ENCODE assay signal across 27 cellular contexts in genomic region chr5:13695076-13695712, GRCh38.
DNase-seq lines count a peak whose midpoint lies in the region; ATAC-seq and TF ChIP-seq lines count a peak whose summit lies in the region.
"Had no signal": no experiment of that assay in that cellular context is flagged by ENCODE, and none has a peak within 500 bp of the region (broad histone marks: within the 10 kb centered on the region; RNA-seq: fewer than 3 reads in every experiment).

No MANE protein-coding gene starts in this region.

- H2BK15ac ChIP-seq in mesenchymal stem cell (ENCODE audit: low read depth, poor library complexity, severe bottlenecking), result no peak overlapping the region

- H2BK120ac ChIP-seq in mesenchymal stem cell (ENCODE audit: low read depth, low read length), result no peak overlapping the region

- no peak overlapping the region for H3K4ac ChIP-seq in mesenchymal stem cell (ENCODE audit: low read depth in 1 of 2, low read length in 2 of 2)

- no peak overlapping the region for H3K4me3 Mint-ChIP-seq in stimulated activated naive CD8-positive, alpha-beta T cell treated with anti-CD3 and anti-CD28 coated beads, Interleukin-15, amount 100 ng/mL, for 72 hours
- H3K4me3 Mint-ChIP-seq in mesothelial cell of epicardium, result no peak overlapping the region
- H3K4me3 Mint-ChIP-seq: activated CD4-positive, alpha-beta T cell treated with anti-CD3 and anti-CD28 coated beads, Interleukin-2, amount 10 ng/mL, durations not matched to agents 7 days and 5 days; activated T-cell treated with anti-CD3 and anti-CD28 coated beads, Interleukin-2, amount 50 U/mL, for 4 hours; natural killer cell had no signal

- H3K9me3 Mint-ChIP-seq in stimulated activated naive CD8-positive, alpha-beta T cell treated with anti-CD3 and anti-CD28 coated beads, Interleukin-15, amount 100 ng/mL, for 72 hours, result peaks cover 6 to 8% of the 10 kb centered on the region in 2 donors
- H3K9me3 Mint-ChIP-seq in mesothelial cell of epicardium, result no peaks in the 10 kb centered on the region

- H3K4me3 ChIP-seq in epithelial cell of proximal tubule (ENCODE audit: low read depth, low read length) (no peak overlapping the region), mesenchymal stem cell (ENCODE audit: insufficient read depth in 1 of 2, low read depth in 1 of 2, low read length in 2 of 2) (no peak overlapping the region), lower lobe of right lung (no peak overlapping the region)
- H3K4me3 ChIP-seq: adrenal gland, testis, uterus had no signal

- WGBS in mesenchymal stem cell, result 53% methylated on average over 9 of the region's 9 CpGs

- H2BK5ac ChIP-seq in mesenchymal stem cell (ENCODE audit: low read depth, low read length, poor library complexity, severe bottlenecking), result no peak overlapping the region

- no peak overlapping the region for H3K23ac ChIP-seq in mesenchymal stem cell (ENCODE audit: low read length in 2 of 2)

- TF ChIP-seq CTCF in epithelial cell of proximal tubule (conservative IDR thresholded peaks at IDR 0.05; ENCODE audit: low read depth, low read length) (peak; percentile 41), lower lobe of right lung (IDR thresholded peaks at IDR 0.05) (no peak), mesothelial cell of epicardium (IDR thresholded peaks at IDR 0.05; ENCODE audit: unreplicated experiment) (no peak)

- H2BK12ac ChIP-seq in mesenchymal stem cell (ENCODE audit: low read length in 2 of 2), result no peak overlapping the region

- H3K4me1 Mint-ChIP-seq in stimulated activated naive CD8-positive, alpha-beta T cell treated with anti-CD3 and anti-CD28 coated beads, Interleukin-15, amount 100 ng/mL, for 72 hours, result no peaks in the 10 kb centered on the region
- no peaks in the 10 kb centered on the region for H3K4me1 Mint-ChIP-seq in mesothelial cell of epicardium
- H3K4me1 Mint-ChIP-seq: activated CD4-positive, alpha-beta T cell treated with anti-CD3 and anti-CD28 coated beads, Interleukin-2, amount 10 ng/mL, durations not matched to agents 7 days and 5 days; natural killer cell had no signal

- no peaks in the 10 kb centered on the region for H3K79me1 ChIP-seq in mesenchymal stem cell (replicated peaks; ENCODE audit: low read length, poor library complexity, severe bottlenecking)

- H3K4me1 ChIP-seq in mesenchymal stem cell (ENCODE audit: control insufficient read depth, insufficient read depth, low read depth, low read length) (peaks cover 5% of the 10 kb centered on the region), lower lobe of right lung (no peaks in the 10 kb centered on the region)
- H3K4me1 ChIP-seq: adrenal gland, testis, uterus had no signal

- intact Hi-C loops in lower lobe of right lung (cut with DNase I), result no loop called here

- H3K9me3 ChIP-seq in mesenchymal stem cell (ENCODE audit: control insufficient read depth, low read length) (peaks cover 2% of the 10 kb centered on the region), lower lobe of right lung (no peaks in the 10 kb centered on the region)
- H3K9me3 ChIP-seq: adrenal gland, testis, uterus had no signal

- no peak overlapping the region for H3K27ac Mint-ChIP-seq in stimulated activated naive CD8-positive, alpha-beta T cell treated with anti-CD3 and anti-CD28 coated beads, Interleukin-15, amount 100 ng/mL, for 72 hours
- no peak overlapping the region for H3K27ac Mint-ChIP-seq in mesothelial cell of epicardium
- H3K27ac Mint-ChIP-seq: activated CD4-positive, alpha-beta T cell treated with anti-CD3 and anti-CD28 coated beads, Interleukin-2, amount 10 ng/mL, durations not matched to agents 7 days and 5 days; natural killer cell had no signal

- H3K9ac ChIP-seq in mesenchymal stem cell (ENCODE audit: low read length), result no peak overlapping the region

- H3K14ac ChIP-seq in mesenchymal stem cell (ENCODE audit: low read length in 2 of 2), result no peak overlapping the region

- no peak for TF ChIP-seq RAD21 in Ishikawa (IDR thresholded peaks at IDR 0.05; ENCODE audit: low read depth)

- no peaks in the 10 kb centered on the region for H3K36me3 Mint-ChIP-seq in mesothelial cell of epicardium
- H3K36me3 Mint-ChIP-seq: natural killer cell had no signal

- no peak overlapping the region for H2AK5ac ChIP-seq in mesenchymal stem cell (ENCODE audit: low read length, severe bottlenecking)

- H3K4me2 ChIP-seq in mesenchymal stem cell (ENCODE audit: low read length, poor library complexity, severe bottlenecking), result peak overlapping the region; percentile 24

- TF ChIP-seq EP300 in Ishikawa (IDR thresholded peaks at IDR 0.05; ENCODE audit: borderline replicate concordance), result no peak

- no peak overlapping the region for H4K8ac ChIP-seq in mesenchymal stem cell (ENCODE audit: low read length)

- H3K27me3 ChIP-seq in mesenchymal stem cell (ENCODE audit: control insufficient read depth in 1 of 2, insufficient read depth in 1 of 2, low read length in 2 of 2) (no peaks in the 10 kb centered on the region), lower lobe of right lung (ENCODE audit: low read depth) (no peaks in the 10 kb centered on the region)
- H3K27me3 ChIP-seq: adrenal gland, brain microvascular endothelial cell, testis, uterus had no signal

- H3K18ac ChIP-seq in mesenchymal stem cell (ENCODE audit: low read depth in 1 of 2, low read length in 2 of 2), result no peak overlapping the region

- no peak overlapping the region for H2AFZ ChIP-seq in mesenchymal stem cell (ENCODE audit: low read depth, low read length)

- DNase-seq in Daoy (ENCODE audit: low read depth), result peak; percentile 12
- DNase-seq in epithelial cell of proximal tubule (ENCODE audit: low read depth), result peak; percentile 67
- DNase-seq in mesenchymal stem cell, result peak; percentile 6
- no peak for DNase-seq in lower lobe of right lung
- no peak for DNase-seq in stimulated activated naive CD8-positive, alpha-beta T cell treated with anti-CD3 and anti-CD28 coated beads, Interleukin-15, amount 100 ng/mL, for 72 hours
- no peak for DNase-seq in mesothelial cell of epicardium (ENCODE audit: low spot score in 2 of 2, unreplicated experiment in 2 of 2)
- DNase-seq: activated CD4-positive, alpha-beta T cell treated with anti-CD3 and anti-CD28 coated beads, Interleukin-2, amount 10 ng/mL, durations not matched to agents 7 days and 5 days; activated T-cell treated with anti-CD3 and anti-CD28 coated beads, Interleukin-2, amount 50 U/mL, for 4 hours; adrenal gland; brain microvascular endothelial cell; effector CD8-positive, alpha-beta T cell; erythroblast; foreskin melanocyte; HCEC 1CT; midbrain; natural killer cell; NCI-H1694 treated with DMSO at 0.1 percent for 48 hours; NCI-H524 treated with DMSO at 0.1 percent for 48 hours; NK-92 treated with Interleukin-12 subunit alpha and Interleukin-12 subunit beta, amount 100 ng/mL, for 24 hours; occipital lobe; PC-3; SHP77 treated with DMSO at 0.1 percent for 48 hours; stimulated activated naive CD4-positive, alpha-beta T cell treated with Interleukin-2 at 50 U/mL for 16 hours; testis; uterus had no signal

- H3K36me3 ChIP-seq in mesenchymal stem cell (ENCODE audit: control insufficient read depth in 1 of 2, insufficient read depth in 2 of 2, low read depth in 1 of 2, low read length in 2 of 2) (no peaks in the 10 kb centered on the region), lower lobe of right lung (no peaks in the 10 kb centered on the region)
- H3K36me3 ChIP-seq: adrenal gland, brain microvascular endothelial cell, uterus had no signal

- ATAC-seq in lower lobe of right lung, result no peak
- ATAC-seq in stimulated activated naive CD8-positive, alpha-beta T cell treated with anti-CD3 and anti-CD28 coated beads, Interleukin-15, amount 100 ng/mL, for 72 hours, result no peak
- no peak for ATAC-seq in HG02970 (IDR thresholded peaks at IDR 0.05; ENCODE audit: low FRiP score, unreplicated experiment)
- ATAC-seq: activated T-cell treated with anti-CD3 and anti-CD28 coated beads, Interleukin-2, amount 50 U/mL, for 4 hours; PC-3 had no signal

- H4K91ac ChIP-seq in mesenchymal stem cell (ENCODE audit: low read length), result no peak overlapping the region

- H3K27ac ChIP-seq in mesenchymal stem cell (ENCODE audit: low read length, poor library complexity, severe bottlenecking), result peak overlapping the region; percentile 11
- no peak overlapping the region for H3K27ac ChIP-seq in lower lobe of right lung
- H3K27ac ChIP-seq: adrenal gland, brain microvascular endothelial cell, testis, uterus had no signal

- H3K27me3 Mint-ChIP-seq in stimulated activated naive CD8-positive, alpha-beta T cell treated with anti-CD3 and anti-CD28 coated beads, Interleukin-15, amount 100 ng/mL, for 72 hours, result no peaks in the 10 kb centered on the region
- H3K27me3 Mint-ChIP-seq in mesothelial cell of epicardium (ENCODE audit: low read depth), result no peaks in the 10 kb centered on the region
- H3K27me3 Mint-ChIP-seq: activated CD4-positive, alpha-beta T cell treated with anti-CD3 and anti-CD28 coated beads, Interleukin-2, amount 10 ng/mL, durations not matched to agents 7 days and 5 days had no signal

TF ChIP-seq in Ishikawa, 13 proteins besides CTCF, POLR2A, EP300 and RAD21:
- no peak for TF ChIP-seq TEAD4 (IDR thresholded peaks at IDR 0.05)
- TF ChIP-seq, protein P1, sequence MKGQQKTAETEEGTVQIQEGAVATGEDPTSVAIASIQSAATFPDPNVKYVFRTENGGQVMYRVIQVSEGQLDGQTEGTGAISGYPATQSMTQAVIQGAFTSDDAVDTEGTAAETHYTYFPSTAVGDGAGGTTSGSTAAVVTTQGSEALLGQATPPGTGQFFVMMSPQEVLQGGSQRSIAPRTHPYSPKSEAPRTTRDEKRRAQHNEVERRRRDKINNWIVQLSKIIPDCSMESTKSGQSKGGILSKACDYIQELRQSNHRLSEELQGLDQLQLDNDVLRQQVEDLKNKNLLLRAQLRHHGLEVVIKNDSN (IDR thresholded peaks at IDR 0.05), result peak; percentile 14; the same call in 1 of the 2 replicates
- no peak for TF ChIP-seq CREB1 (IDR thresholded peaks at IDR 0.05; ENCODE audit: low read depth)

Comparison
In these comparisons a context has a peak if more than half of its experiments do, and no peak if none do; other contexts are left out.
1. DNase-seq: peak in Daoy (single experiment), epithelial cell of proximal tubule (single experiment) and mesenchymal stem cell (single experiment); none in lower lobe of right lung (single experiment), stimulated activated naive CD8-positive, alpha-beta T cell treated with anti-CD3 and anti-CD28 coated beads, Interleukin-15, amount 100 ng/mL, for 72 hours (0 of 2) and mesothelial cell of epicardium (0 of 2).